Comparison of ENCODE assay signal across 16 cellular contexts in the genomic region with DNA sequence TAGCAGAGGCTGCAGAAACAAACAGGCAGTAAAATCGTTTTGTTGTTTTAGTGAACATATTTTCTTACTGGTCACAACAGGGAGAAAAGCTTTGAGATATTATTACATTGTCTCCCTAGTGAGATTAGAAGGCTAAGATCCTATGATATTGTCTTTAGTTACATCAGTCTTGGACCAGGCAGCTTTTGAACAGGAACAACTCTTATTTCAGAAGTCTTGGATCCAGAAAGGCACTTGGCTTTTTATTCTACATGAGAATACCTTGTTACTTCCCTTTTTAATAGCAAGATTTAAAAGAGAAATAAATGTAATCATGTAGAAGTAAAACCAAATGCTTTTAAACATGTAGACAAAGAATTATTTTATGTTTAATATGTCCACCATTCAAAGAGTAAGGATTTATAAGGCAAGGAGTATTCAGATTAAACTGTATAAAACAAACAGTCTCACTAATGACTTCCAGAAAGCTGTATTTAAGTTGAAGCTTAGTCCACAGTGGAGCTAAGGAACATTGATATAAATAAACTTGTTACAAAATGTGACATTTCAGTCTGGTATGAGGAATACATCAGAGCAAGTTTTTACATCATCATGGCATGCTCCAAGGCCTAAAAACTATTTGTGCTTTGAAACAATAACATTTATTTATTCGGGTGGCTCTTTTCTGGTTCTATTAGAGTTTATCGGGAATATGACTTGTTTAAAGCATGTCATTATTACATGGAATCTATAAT.
"Had no signal": no experiment of that assay in that cellular context is flagged by ENCODE, and none has a peak within 500 bp of the region (broad histone marks: within the 10 kb centered on the region; RNA-seq: fewer than 3 reads in every experiment).

No MANE protein-coding gene starts in this region.

- H3K27me3 ChIP-seq: transverse colon had no signal

- H3K4me3 ChIP-seq: smooth muscle cell, transverse colon had no signal

- H3K9me3 ChIP-seq: transverse colon had no signal

- ATAC-seq: left lobe of liver; natural killer cell treated with Interleukin-12 subunit alpha and Interleukin-12 subunit beta and Interleukin-15 and Interleukin-18, amount 100 ng/mL, for 72 hours; right cardiac atrium; stimulated activated memory B cell treated with anti-CD40 and anti-IgM and Interleukin-4, amounts not matched to agents 10 μg/mL and 1 μg/mL and 100 μg/mL, for 72 hours had no signal

- H3K4me2 ChIP-seq: smooth muscle cell had no signal

- DNase-seq: activated B cell treated with CpG ODN at 0.5 μM for 24 hours; activated CD4-positive, alpha-beta T cell treated with anti-CD3 and anti-CD28 coated beads, Interleukin-2, amount 10 ng/mL, durations not matched to agents 7 days and 5 days; activated naive CD4-positive, alpha-beta T cell treated with anti-CD3 and anti-CD28 coated beads, Interleukin-2, amount 50 U/mL, for 16 hours; activated T-cell treated with anti-CD3 and anti-CD28 coated beads, Interleukin-2, amount 50 U/mL, for 1 hour; amygdala; effector CD8-positive, alpha-beta T cell; foreskin melanocyte; head of caudate nucleus; islet precursor cell; nucleus accumbens; right cardiac atrium; transverse colon had no signal
